Comparison of ENCODE assay signal across 1 cellular context in the genomic region with DNA sequence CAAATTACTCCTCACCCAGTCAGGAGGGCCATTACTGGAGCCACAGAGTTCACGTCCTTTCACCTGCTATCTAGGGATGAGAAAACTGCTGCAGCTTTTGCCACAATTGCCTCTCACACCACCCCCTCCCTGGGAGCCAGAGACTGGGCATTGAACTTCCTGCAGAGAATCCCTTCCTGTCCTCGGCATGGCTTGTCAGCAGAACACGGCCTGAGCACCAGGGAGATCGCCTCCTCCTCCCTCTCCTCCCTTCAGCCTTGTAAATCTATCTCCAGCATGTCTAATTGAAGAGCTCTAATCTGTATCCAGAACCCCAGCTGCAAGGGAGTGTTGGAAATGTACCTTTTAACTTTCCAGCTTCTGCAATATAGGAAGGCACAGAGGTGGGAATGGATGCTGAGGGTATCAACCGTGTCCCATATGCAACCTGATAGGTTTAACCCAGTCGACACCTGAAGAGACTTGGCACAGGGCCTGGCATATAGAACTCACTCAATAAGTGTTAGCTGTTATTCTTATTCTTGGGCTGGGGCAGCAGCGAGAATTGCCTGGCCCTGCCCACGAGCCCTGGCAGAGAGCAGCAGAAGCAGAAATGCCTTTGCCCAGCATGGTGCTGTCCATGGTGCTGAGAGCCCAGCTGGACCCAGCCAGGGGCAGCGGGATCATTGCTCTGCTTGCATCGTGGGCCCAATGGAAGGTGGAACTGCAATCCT.
TF ChIP-seq lines count a peak whose summit lies in the region.

No MANE protein-coding gene starts in this region.

TF ChIP-seq in HepG2, 621 proteins besides CTCF, POLR2A, EP300 and RAD21 (continued from another document and continues in another):
- TF ChIP-seq, protein P1, sequence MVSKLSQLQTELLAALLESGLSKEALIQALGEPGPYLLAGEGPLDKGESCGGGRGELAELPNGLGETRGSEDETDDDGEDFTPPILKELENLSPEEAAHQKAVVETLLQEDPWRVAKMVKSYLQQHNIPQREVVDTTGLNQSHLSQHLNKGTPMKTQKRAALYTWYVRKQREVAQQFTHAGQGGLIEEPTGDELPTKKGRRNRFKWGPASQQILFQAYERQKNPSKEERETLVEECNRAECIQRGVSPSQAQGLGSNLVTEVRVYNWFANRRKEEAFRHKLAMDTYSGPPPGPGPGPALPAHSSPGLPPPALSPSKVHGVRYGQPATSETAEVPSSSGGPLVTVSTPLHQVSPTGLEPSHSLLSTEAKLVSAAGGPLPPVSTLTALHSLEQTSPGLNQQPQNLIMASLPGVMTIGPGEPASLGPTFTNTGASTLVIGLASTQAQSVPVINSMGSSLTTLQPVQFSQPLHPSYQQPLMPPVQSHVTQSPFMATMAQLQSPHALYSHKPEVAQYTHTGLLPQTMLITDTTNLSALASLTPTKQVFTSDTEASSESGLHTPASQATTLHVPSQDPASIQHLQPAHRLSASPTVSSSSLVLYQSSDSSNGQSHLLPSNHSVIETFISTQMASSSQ (IDR thresholded peaks at IDR 0.05; ENCODE audit: low read depth): no peak
- TF ChIP-seq, protein P1 (CRISPR knock-in tag; IDR thresholded peaks at IDR 0.05; ENCODE audit: borderline replicate concordance): no peak
- TF ChIP-seq ZNF674 (CRISPR knock-in tag; IDR thresholded peaks at IDR 0.05; ENCODE audit: low read depth): no peak
- TF ChIP-seq TEAD3 (CRISPR knock-in tag; optimal IDR thresholded peaks at IDR 0.05; ENCODE audit: borderline replicate concordance): peak; percentile 61
- TF ChIP-seq ZMAT3 (CRISPR knock-in tag; conservative IDR thresholded peaks at IDR 0.05): peak; percentile 86
- TF ChIP-seq KDM1A (CRISPR knock-in tag; IDR thresholded peaks at IDR 0.05): no peak
- TF ChIP-seq RARG (CRISPR knock-in tag; IDR thresholded peaks at IDR 0.05; ENCODE audit: low read depth): peak; percentile 62; the same call in 1 of the 2 replicates
- TF ChIP-seq SOX6 (IDR thresholded peaks at IDR 0.05): no peak
- 0 out of 2 replicates have a peak, but pooled peaks have one; percentile 17 for TF ChIP-seq SOX6 (CRISPR knock-in tag; IDR thresholded peaks at IDR 0.05)
- TF ChIP-seq ZNF839 (CRISPR knock-in tag; IDR thresholded peaks at IDR 0.05; ENCODE audit: borderline replicate concordance): no peak
- TF ChIP-seq, protein P2, sequence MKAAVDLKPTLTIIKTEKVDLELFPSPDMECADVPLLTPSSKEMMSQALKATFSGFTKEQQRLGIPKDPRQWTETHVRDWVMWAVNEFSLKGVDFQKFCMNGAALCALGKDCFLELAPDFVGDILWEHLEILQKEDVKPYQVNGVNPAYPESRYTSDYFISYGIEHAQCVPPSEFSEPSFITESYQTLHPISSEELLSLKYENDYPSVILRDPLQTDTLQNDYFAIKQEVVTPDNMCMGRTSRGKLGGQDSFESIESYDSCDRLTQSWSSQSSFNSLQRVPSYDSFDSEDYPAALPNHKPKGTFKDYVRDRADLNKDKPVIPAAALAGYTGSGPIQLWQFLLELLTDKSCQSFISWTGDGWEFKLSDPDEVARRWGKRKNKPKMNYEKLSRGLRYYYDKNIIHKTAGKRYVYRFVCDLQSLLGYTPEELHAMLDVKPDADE (CRISPR knock-in tag; IDR thresholded peaks at IDR 0.05): peak; percentile 80; the same call in 1 of the 2 replicates
- TF ChIP-seq CENPT (CRISPR knock-in tag; IDR thresholded peaks at IDR 0.05; ENCODE audit: low read depth): no peak
- 0 out of 2 replicates have a peak, but pooled peaks have one; percentile 69 for TF ChIP-seq ZNF660 (CRISPR knock-in tag; IDR thresholded peaks at IDR 0.05; ENCODE audit: borderline replicate concordance, low read depth)
- TF ChIP-seq CHCHD3 (CRISPR knock-in tag; IDR thresholded peaks at IDR 0.05): peak; percentile 88; the same call in 1 of the 2 replicates
- TF ChIP-seq REL (CRISPR knock-in tag; conservative IDR thresholded peaks at IDR 0.05): no peak
- TF ChIP-seq, protein P3, sequence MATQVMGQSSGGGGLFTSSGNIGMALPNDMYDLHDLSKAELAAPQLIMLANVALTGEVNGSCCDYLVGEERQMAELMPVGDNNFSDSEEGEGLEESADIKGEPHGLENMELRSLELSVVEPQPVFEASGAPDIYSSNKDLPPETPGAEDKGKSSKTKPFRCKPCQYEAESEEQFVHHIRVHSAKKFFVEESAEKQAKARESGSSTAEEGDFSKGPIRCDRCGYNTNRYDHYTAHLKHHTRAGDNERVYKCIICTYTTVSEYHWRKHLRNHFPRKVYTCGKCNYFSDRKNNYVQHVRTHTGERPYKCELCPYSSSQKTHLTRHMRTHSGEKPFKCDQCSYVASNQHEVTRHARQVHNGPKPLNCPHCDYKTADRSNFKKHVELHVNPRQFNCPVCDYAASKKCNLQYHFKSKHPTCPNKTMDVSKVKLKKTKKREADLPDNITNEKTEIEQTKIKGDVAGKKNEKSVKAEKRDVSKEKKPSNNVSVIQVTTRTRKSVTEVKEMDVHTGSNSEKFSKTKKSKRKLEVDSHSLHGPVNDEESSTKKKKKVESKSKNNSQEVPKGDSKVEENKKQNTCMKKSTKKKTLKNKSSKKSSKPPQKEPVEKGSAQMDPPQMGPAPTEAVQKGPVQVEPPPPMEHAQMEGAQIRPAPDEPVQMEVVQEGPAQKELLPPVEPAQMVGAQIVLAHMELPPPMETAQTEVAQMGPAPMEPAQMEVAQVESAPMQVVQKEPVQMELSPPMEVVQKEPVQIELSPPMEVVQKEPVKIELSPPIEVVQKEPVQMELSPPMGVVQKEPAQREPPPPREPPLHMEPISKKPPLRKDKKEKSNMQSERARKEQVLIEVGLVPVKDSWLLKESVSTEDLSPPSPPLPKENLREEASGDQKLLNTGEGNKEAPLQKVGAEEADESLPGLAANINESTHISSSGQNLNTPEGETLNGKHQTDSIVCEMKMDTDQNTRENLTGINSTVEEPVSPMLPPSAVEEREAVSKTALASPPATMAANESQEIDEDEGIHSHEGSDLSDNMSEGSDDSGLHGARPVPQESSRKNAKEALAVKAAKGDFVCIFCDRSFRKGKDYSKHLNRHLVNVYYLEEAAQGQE (IDR thresholded peaks at IDR 0.05; ENCODE audit: borderline replicate concordance in 1 of 2, low read depth in 1 of 2, low read length in 2 of 2): peak in 1 of 2 experiments; percentile 99
- no peak for TF ChIP-seq NCOR1 (IDR thresholded peaks at IDR 0.05; ENCODE audit: borderline replicate concordance, low read length)
- TF ChIP-seq CCDC6 (CRISPR knock-in tag; IDR thresholded peaks at IDR 0.05): peak; percentile 41; the same call in 1 of the 2 replicates
- TF ChIP-seq, protein P4, sequence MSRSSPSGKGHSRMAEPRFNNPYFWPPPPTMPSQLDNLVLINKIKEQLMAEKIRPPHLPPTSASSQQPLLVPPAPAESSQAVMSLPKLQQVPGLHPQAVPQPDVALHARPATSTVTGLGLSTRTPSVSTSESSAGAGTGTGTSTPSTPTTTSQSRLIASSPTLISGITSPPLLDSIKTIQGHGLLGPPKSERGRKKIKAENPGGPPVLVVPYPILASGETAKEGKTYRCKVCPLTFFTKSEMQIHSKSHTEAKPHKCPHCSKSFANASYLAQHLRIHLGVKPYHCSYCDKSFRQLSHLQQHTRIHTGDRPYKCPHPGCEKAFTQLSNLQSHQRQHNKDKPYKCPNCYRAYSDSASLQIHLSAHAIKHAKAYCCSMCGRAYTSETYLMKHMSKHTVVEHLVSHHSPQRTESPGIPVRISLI (CRISPR knock-in tag; IDR thresholded peaks at IDR 0.05; ENCODE audit: borderline replicate concordance): no peak
- TF ChIP-seq ZNF335 (CRISPR knock-in tag; IDR thresholded peaks at IDR 0.05): peak; percentile 89
- TF ChIP-seq HOXA5 (CRISPR knock-in tag; IDR thresholded peaks at IDR 0.05): peak; percentile 98
- no peak for TF ChIP-seq HNF4A (CRISPR knock-in tag; IDR thresholded peaks at IDR 0.05)
- peak; percentile 98 for TF ChIP-seq KLF6 (CRISPR knock-in tag; IDR thresholded peaks at IDR 0.05)
- peak; percentile 77; the same call in 1 of the 2 replicates for TF ChIP-seq SALL2 (CRISPR knock-in tag; IDR thresholded peaks at IDR 0.05)
- peak; percentile 91; the same call in 1 of the 2 replicates for TF ChIP-seq ZNF160 (CRISPR knock-in tag; IDR thresholded peaks at IDR 0.05)
- TF ChIP-seq ISL2 (CRISPR knock-in tag; IDR thresholded peaks at IDR 0.05): 0 out of 2 replicates have a peak, but pooled peaks have one; percentile 54
- peak; percentile 90 for TF ChIP-seq ZNF256 (CRISPR knock-in tag; conservative IDR thresholded peaks at IDR 0.05)
- TF ChIP-seq ZNF44 (CRISPR knock-in tag; IDR thresholded peaks at IDR 0.05): no peak
- TF ChIP-seq, protein P5, sequence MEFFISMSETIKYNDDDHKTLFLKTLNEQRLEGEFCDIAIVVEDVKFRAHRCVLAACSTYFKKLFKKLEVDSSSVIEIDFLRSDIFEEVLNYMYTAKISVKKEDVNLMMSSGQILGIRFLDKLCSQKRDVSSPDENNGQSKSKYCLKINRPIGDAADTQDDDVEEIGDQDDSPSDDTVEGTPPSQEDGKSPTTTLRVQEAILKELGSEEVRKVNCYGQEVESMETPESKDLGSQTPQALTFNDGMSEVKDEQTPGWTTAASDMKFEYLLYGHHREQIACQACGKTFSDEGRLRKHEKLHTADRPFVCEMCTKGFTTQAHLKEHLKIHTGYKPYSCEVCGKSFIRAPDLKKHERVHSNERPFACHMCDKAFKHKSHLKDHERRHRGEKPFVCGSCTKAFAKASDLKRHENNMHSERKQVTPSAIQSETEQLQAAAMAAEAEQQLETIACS (CRISPR knock-in tag; IDR thresholded peaks at IDR 0.05): no peak
- TF ChIP-seq PHF8 (CRISPR knock-in tag; IDR thresholded peaks at IDR 0.05): no peak
- no peak for TF ChIP-seq PAWR (CRISPR knock-in tag; IDR thresholded peaks at IDR 0.05; ENCODE audit: borderline replicate concordance)
- TF ChIP-seq ZSCAN22 (CRISPR knock-in tag; IDR thresholded peaks at IDR 0.05): no peak
- TF ChIP-seq, protein P6, sequence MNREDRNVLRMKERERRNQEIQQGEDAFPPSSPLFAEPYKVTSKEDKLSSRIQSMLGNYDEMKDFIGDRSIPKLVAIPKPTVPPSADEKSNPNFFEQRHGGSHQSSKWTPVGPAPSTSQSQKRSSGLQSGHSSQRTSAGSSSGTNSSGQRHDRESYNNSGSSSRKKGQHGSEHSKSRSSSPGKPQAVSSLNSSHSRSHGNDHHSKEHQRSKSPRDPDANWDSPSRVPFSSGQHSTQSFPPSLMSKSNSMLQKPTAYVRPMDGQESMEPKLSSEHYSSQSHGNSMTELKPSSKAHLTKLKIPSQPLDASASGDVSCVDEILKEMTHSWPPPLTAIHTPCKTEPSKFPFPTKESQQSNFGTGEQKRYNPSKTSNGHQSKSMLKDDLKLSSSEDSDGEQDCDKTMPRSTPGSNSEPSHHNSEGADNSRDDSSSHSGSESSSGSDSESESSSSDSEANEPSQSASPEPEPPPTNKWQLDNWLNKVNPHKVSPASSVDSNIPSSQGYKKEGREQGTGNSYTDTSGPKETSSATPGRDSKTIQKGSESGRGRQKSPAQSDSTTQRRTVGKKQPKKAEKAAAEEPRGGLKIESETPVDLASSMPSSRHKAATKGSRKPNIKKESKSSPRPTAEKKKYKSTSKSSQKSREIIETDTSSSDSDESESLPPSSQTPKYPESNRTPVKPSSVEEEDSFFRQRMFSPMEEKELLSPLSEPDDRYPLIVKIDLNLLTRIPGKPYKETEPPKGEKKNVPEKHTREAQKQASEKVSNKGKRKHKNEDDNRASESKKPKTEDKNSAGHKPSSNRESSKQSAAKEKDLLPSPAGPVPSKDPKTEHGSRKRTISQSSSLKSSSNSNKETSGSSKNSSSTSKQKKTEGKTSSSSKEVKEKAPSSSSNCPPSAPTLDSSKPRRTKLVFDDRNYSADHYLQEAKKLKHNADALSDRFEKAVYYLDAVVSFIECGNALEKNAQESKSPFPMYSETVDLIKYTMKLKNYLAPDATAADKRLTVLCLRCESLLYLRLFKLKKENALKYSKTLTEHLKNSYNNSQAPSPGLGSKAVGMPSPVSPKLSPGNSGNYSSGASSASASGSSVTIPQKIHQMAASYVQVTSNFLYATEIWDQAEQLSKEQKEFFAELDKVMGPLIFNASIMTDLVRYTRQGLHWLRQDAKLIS (CRISPR knock-in tag; IDR thresholded peaks at IDR 0.05): no peak
- no peak for TF ChIP-seq NR1H2 (CRISPR knock-in tag; IDR thresholded peaks at IDR 0.05; ENCODE audit: borderline replicate concordance, low read depth)
- TF ChIP-seq, protein P7, sequence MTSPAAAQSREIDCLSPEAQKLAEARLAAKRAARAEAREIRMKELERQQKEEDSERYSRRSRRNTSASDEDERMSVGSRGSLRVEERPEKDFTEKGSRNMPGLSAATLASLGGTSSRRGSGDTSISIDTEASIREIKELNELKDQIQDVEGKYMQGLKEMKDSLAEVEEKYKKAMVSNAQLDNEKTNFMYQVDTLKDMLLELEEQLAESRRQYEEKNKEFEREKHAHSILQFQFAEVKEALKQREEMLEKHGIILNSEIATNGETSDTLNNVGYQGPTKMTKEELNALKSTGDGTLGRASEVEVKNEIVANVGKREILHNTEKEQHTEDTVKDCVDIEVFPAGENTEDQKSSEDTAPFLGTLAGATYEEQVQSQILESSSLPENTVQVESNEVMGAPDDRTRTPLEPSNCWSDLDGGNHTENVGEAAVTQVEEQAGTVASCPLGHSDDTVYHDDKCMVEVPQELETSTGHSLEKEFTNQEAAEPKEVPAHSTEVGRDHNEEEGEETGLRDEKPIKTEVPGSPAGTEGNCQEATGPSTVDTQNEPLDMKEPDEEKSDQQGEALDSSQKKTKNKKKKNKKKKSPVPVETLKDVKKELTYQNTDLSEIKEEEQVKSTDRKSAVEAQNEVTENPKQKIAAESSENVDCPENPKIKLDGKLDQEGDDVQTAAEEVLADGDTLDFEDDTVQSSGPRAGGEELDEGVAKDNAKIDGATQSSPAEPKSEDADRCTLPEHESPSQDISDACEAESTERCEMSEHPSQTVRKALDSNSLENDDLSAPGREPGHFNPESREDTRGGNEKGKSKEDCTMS (CRISPR knock-in tag; conservative IDR thresholded peaks at IDR 0.05): peak; percentile 96
- peak; percentile 63; the same call in 1 of the 2 replicates for TF ChIP-seq ZNF616 (CRISPR knock-in tag; IDR thresholded peaks at IDR 0.05; ENCODE audit: low read depth)
- TF ChIP-seq, protein P8, sequence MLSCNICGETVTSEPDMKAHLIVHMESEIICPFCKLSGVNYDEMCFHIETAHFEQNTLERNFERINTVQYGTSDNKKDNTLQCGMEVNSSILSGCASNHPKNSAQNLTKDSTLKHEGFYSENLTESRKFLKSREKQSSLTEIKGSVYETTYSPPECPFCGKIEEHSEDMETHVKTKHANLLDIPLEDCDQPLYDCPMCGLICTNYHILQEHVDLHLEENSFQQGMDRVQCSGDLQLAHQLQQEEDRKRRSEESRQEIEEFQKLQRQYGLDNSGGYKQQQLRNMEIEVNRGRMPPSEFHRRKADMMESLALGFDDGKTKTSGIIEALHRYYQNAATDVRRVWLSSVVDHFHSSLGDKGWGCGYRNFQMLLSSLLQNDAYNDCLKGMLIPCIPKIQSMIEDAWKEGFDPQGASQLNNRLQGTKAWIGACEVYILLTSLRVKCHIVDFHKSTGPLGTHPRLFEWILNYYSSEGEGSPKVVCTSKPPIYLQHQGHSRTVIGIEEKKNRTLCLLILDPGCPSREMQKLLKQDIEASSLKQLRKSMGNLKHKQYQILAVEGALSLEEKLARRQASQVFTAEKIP (CRISPR knock-in tag; IDR thresholded peaks at IDR 0.05; ENCODE audit: borderline replicate concordance): no peak
- TF ChIP-seq XRCC5 (optimal IDR thresholded peaks at IDR 0.05; ENCODE audit: low read length): no peak
